Comparison of ENCODE assay signal across 8 cellular contexts in the genomic region with DNA sequence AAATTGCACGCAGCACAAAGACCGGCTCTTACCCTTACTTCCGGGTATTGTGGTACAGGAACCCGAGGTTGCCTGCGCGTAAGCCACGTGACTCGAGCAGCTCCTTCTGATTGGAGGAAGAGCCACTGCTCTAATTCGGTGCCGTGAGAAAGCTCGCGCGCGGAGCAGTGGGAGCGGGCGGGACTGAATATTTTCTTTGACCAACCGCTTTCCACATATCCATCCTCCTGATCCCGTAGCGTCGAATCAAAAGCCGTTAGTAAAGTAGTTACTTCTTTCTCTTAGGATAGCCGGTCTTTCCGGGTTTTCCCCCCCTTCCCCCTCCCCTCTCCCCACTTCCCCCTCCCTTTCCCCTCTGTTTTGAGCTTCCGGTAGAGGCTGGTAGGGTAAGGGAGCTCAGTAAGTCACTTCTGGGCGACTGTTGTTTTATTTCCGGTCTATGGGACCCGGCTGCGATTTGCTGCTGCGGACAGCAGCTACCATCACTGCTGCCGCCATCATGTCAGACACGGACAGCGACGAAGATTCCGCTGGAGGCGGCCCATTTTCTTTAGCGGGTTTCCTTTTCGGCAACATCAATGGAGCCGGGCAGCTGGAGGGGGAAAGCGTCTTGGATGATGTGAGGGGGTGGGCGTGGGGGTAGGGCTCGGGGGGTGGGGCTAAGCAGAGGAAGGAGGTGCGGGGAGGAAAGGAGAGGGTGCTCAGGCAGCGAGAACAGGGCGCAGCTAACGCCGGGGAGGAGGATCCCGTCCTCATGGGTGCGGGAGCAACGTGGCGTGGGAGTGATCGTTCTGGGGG. TPM values are rescaled to one million over a fixed set of nuclear protein-coding genes. Genes with fewer than 3 reads are reported as not detected.
DNase-seq lines count a peak whose midpoint lies in the region; ATAC-seq, FAIRE-seq and TF ChIP-seq lines count a peak whose summit lies in the region.

TAF1 (plus strand) TSS at position 482 of the 798 bp plus-strand sequence; CDS start at position 500, 18 bp downstream.

- no peak for TF ChIP-seq CTCF in AG10803 (conservative IDR thresholded peaks at IDR 0.05; ENCODE audit: low read length)

- ATAC-seq in GM19043 (IDR thresholded peaks at IDR 0.05; ENCODE audit: low read depth, unreplicated experiment) (peak; percentile 90), HG03378 (IDR thresholded peaks at IDR 0.05; ENCODE audit: unreplicated experiment) (peak; percentile 92)

- FAIRE-seq in islet of Langerhans (lab: Jason Lieb, UNC), result peak; percentile 98

- H3K4me3 ChIP-seq in AG10803 (ENCODE audit: low read length), result peak within 1 kb of the TSS; percentile 84

- DNase-seq in AG10803 (ENCODE audit: low read depth) (peak; percentile 98), NCI-H460 (ENCODE audit: extremely low read depth, low read depth) (peak; percentile 98), cerebellar nuclear complex (lab: John Stamatoyannopoulos, UW) (peak; percentile 20 to 78)
- peak; percentile 83 for DNase-seq in activated CD4-positive, CD25-positive, alpha-beta regulatory T cell treated with anti-CD3 and anti-CD28 coated beads, Interleukin-2, amount 50 U/mL, for 72 hours
- DNase-seq in stimulated activated CD4-positive, alpha-beta T cell treated with anti-CD3 and anti-CD28 coated beads, Interleukin-12 subunit alpha, Interleukin-12 subunit beta, amount 100 ng/mL, for 4 hours, result peak; percentile 80

RNA-seq across cellular contexts. Expression of gene TAF1, which starts in this region (rescaled TPM):
- total RNA-seq in NCI-H460 (2014; rRNA removed; shearing (Covaris generic)), result 24.1 and 27.3 TPM in 2 replicates
- polyA plus RNA-seq in NCI-H460 (2014; cell fraction: nucleus; rRNA removed), result 16.7 and 32.6 TPM in 2 replicates

Comparison
In these comparisons a context has a peak if more than half of its experiments do, and no peak if none do; other contexts are left out.
1. Peak in every context shown above with its lines: DNase-seq, ATAC-seq and H3K4me3 ChIP-seq.